Comparison of ENCODE assay signal across 12 cellular contexts in the genomic region with DNA sequence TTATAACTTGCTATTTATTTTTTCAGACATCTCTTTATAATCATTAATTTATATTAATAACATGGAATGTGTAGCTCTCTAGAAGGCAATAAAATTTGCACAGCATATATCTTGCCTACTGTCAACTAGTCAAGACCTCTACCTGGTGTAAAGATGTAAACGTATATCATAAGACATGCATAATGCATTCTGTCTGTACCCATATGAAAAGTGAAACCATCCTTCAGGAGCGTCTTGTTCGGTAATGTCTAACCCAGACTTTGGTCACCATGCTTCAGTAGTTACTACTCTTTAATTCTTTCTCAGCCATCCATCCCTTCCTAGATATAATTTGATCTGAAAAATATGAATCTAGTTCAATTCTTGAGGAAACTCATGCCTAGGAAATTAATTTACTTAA. TPM values are rescaled to one million over a fixed set of nuclear protein-coding genes. Genes with fewer than 3 reads are reported as not detected.
A peak's percentile ranks its signal among the peaks of the same experiment; 100 is the strongest.
DNase-seq lines count a peak whose midpoint lies in the region; ATAC-seq lines count a peak whose summit lies in the region.
"Had no signal": no experiment of that assay in that cellular context is flagged by ENCODE, and none has a peak within 500 bp of the region (broad histone marks: within the 10 kb centered on the region; RNA-seq: fewer than 3 reads in every experiment).

No MANE protein-coding gene starts in this region.

- DNase-seq in T-helper 17 cell = no peak
- no peak for DNase-seq in left cardiac atrium
- DNase-seq in activated CD4-positive, alpha-beta T cell treated with anti-CD3 and anti-CD28 coated beads, Interleukin-2, amount 50 U/mL, for 4 hours = no peak
- DNase-seq in left ventricle myocardium superior = no peak
- no peak for DNase-seq in SKM-1 (lab: John Stamatoyannopoulos, UW; ENCODE audit: unreplicated experiment)
- DNase-seq: CD4-positive, alpha-beta T cell; PC-9; T1000 had no signal

- H3K4me3 Mint-ChIP-seq in T-helper 17 cell = peak overlapping the region; percentile 22
- H3K4me3 Mint-ChIP-seq: CD4-positive, alpha-beta T cell had no signal

- peaks cover 2% of the 10 kb centered on the region for H3K36me3 Mint-ChIP-seq in T-helper 17 cell (ENCODE audit: low read depth)

- peak; percentile 63 for ATAC-seq in GM18511 (IDR thresholded peaks at IDR 0.05; ENCODE audit: unreplicated experiment)
- peak; percentile 63 for ATAC-seq in GM21360 (IDR thresholded peaks at IDR 0.05; ENCODE audit: unreplicated experiment)
- peak; percentile 79 for ATAC-seq in HG02973 (IDR thresholded peaks at IDR 0.05; ENCODE audit: unreplicated experiment)
- peak; percentile 44 for ATAC-seq in T-helper 17 cell
- ATAC-seq in left cardiac atrium = no peak
- ATAC-seq in left ventricle myocardium superior = no peak
- ATAC-seq: K562 had no signal

- H3K9me3 ChIP-seq in T-helper 17 cell (ENCODE audit: control insufficient read depth, low read length, poor library complexity, severe bottlenecking) = no peaks in the 10 kb centered on the region

- no peaks in the 10 kb centered on the region for H3K4me1 Mint-ChIP-seq in T-helper 17 cell

- H3K27me3 Mint-ChIP-seq in T-helper 17 cell = no peaks in the 10 kb centered on the region
- H3K27me3 Mint-ChIP-seq: CD4-positive, alpha-beta T cell had no signal

- peak overlapping the region; percentile 51 for H3K27ac Mint-ChIP-seq in T-helper 17 cell
- H3K27ac Mint-ChIP-seq: CD4-positive, alpha-beta T cell had no signal

- intact Hi-C loops in left cardiac atrium (cut with DNase I) (no loop called here), left ventricle myocardium superior (cut with micrococcal nuclease) (no loop called here)

RNA-seq across cellular contexts. Expression of gene CEP43, which starts 21.0 kb away (rescaled TPM):
- total RNA-seq in T-helper 17 cell (10 to 100 TPM; 19.8 to 24.0 TPM), left cardiac atrium (10 to 100 TPM in 1 of 2 donors, 1 to 10 TPM in 1; 8.9 to 10.2 TPM), left ventricle myocardium superior (12.3 TPM)

Comparison
In these comparisons a context has a peak if more than half of its experiments do, and no peak if none do; other contexts are left out.
1. ATAC-seq: peak in GM18511 (single experiment), GM21360 (single experiment), HG02973 (single experiment) and T-helper 17 cell (single experiment); none in left cardiac atrium (0 of 2) and left ventricle myocardium superior (single experiment).